Comparison of ENCODE assay signal across 10 cellular contexts in the genomic region with DNA sequence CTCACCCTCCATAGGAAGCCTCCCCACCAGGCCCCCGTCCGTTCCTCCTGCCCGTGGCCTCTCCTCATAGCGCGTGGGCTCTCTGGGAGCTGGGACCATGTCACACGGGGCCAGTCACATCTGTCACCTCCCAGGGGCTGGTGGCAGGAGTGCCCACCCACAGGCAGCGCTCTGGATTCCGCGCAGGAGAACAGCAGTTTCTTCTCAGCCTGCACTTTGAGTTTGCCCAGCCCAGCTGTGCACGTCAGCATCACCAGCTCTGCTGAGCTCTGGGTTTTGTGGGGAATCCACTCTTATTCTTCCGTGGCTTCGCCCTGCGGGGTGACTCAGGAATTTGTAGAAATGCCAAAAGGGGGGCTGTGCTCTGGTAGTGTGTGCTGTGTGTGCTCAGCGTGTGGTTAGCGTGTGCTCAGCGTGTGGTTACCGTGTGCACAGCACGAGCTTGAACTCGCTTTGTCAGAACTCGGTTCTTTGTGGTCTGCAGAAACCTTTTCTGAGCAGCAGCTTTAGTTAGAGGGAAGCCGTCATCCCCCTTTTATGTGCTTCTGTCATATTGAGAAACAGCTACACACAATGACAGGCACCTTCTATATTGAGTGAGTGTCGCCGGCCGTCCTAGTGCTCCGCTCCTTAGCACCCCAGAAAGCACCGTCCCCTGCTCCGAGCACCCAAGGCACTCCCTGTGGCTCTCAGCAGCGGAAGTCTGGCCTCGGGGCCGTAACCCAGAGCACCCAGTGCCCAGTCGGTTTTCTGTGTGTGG. TPM values are rescaled to one million over a fixed set of nuclear protein-coding genes. Genes with fewer than 3 reads are reported as not detected.
DNase-seq lines count a peak whose midpoint lies in the region; ATAC-seq and TF ChIP-seq lines count a peak whose summit lies in the region.
"Had no signal": no experiment of that assay in that cellular context is flagged by ENCODE, and none has a peak within 500 bp of the region (broad histone marks: within the 10 kb centered on the region; RNA-seq: fewer than 3 reads in every experiment).

No MANE protein-coding gene starts in this region.

- peak; percentile 56 for DNase-seq in activated CD4-positive, CD25-positive, alpha-beta regulatory T cell treated with anti-CD3 and anti-CD28 coated beads, Interleukin-2, amount 50 U/mL, for 72 hours
- DNase-seq in activated naive CD4-positive, alpha-beta T cell treated with anti-CD3 and anti-CD28 coated beads for 36 hours, result peak; percentile 84
- peak; percentile 65 to 79 for DNase-seq in stimulated activated CD4-positive, alpha-beta T cell treated with anti-CD3 and anti-CD28 coated beads, Interleukin-15, amount 100 ng/mL, for 48 hours (ENCODE audit: low read depth in 2 of 2)
- DNase-seq in testis (no peak), HK-2 (ENCODE audit: unreplicated experiment) (no peak)

- no peak for TF ChIP-seq POLR2A in testis (IDR thresholded peaks at IDR 0.05)

- no peaks in the 10 kb centered on the region for H3K27me3 Mint-ChIP-seq in activated naive CD4-positive, alpha-beta T cell treated with anti-CD3 and anti-CD28 coated beads for 36 hours (ENCODE audit: low read depth)

- no peaks in the 10 kb centered on the region for H3K27me3 ChIP-seq in BLaER1 treated with 17β-estradiol and CSF1 and Interleukin-3, amounts not matched to agents 10 nM and 100 nM
- H3K27me3 ChIP-seq in testis, result no peaks in the 10 kb centered on the region
- H3K27me3 ChIP-seq: breast epithelium, vagina had no signal

- H3K36me3 ChIP-seq in BLaER1 treated with 17β-estradiol and CSF1 and Interleukin-3, amounts not matched to agents 10 nM and 100 nM, result peaks cover 16 to 45% (median 33%) of the 10 kb centered on the region in 11 experiments; a peak in 21 of 22 replicates
- H3K36me3 ChIP-seq in testis (ENCODE audit: low read depth, missing control alignments), result no peaks in the 10 kb centered on the region
- H3K36me3 ChIP-seq: breast epithelium had no signal

- H3K36me3 Mint-ChIP-seq in activated naive CD4-positive, alpha-beta T cell treated with anti-CD3 and anti-CD28 coated beads for 36 hours (ENCODE audit: low read depth), result peaks cover 17% of the 10 kb centered on the region

- no peak overlapping the region for H3K4me3 ChIP-seq in BLaER1 treated with 17β-estradiol and CSF1 and Interleukin-3, amounts not matched to agents 10 nM and 100 nM
- H3K4me3 ChIP-seq in testis, result no peak overlapping the region
- H3K4me3 ChIP-seq: breast epithelium, vagina had no signal

- no peak for ATAC-seq in GM18858 (IDR thresholded peaks at IDR 0.05; ENCODE audit: unreplicated experiment)
- ATAC-seq in GM18870 (IDR thresholded peaks at IDR 0.05; ENCODE audit: unreplicated experiment), result no peak

- H3K4me1 Mint-ChIP-seq in activated naive CD4-positive, alpha-beta T cell treated with anti-CD3 and anti-CD28 coated beads for 36 hours (ENCODE audit: low read depth), result peaks cover 74% of the 10 kb centered on the region

- peaks cover 76 to 93% (median 90%) of the 10 kb centered on the region in 10 experiments for H3K4me1 ChIP-seq in BLaER1 treated with 17β-estradiol and CSF1 and Interleukin-3, amounts not matched to agents 10 nM and 100 nM
- H3K4me1 ChIP-seq in testis, result peaks cover 20% of the 10 kb centered on the region

- peak overlapping the region; percentile 76 for H3K4me3 Mint-ChIP-seq in activated naive CD4-positive, alpha-beta T cell treated with anti-CD3 and anti-CD28 coated beads for 36 hours

- H3K9me3 Mint-ChIP-seq in activated naive CD4-positive, alpha-beta T cell treated with anti-CD3 and anti-CD28 coated beads for 36 hours, result no peaks in the 10 kb centered on the region

- peaks cover 41 to 76% (median 63%) of the 10 kb centered on the region in 11 experiments; a peak in 20 of 22 replicates for H4K20me1 ChIP-seq in BLaER1 treated with 17β-estradiol and CSF1 and Interleukin-3, amounts not matched to agents 10 nM and 100 nM

- H3K27ac ChIP-seq in BLaER1 treated with 17β-estradiol and CSF1 and Interleukin-3, amounts not matched to agents 10 nM and 100 nM, result peak overlapping the region in 4 of 11 experiments; percentile 16 to 33 (median 23); a peak in 9 of 22 replicates
- no peak overlapping the region for H3K27ac ChIP-seq in testis
- H3K27ac ChIP-seq: breast epithelium, vagina had no signal

- no peaks in the 10 kb centered on the region for H3K9me3 ChIP-seq in BLaER1 treated with 17β-estradiol and CSF1 and Interleukin-3, amounts not matched to agents 10 nM and 100 nM (replicated peaks in 1 of 11)
- no peaks in the 10 kb centered on the region for H3K9me3 ChIP-seq in testis
- H3K9me3 ChIP-seq: breast epithelium, vagina had no signal

- 90 to 92% methylated on average over 31 of the region's 31 CpGs for WGBS in testis, 2 donors

- peak overlapping the region in 7 of 11 experiments; percentile 10 to 51 (median 42); a peak in 12 of 22 replicates for H3K9ac ChIP-seq in BLaER1 treated with 17β-estradiol and CSF1 and Interleukin-3, amounts not matched to agents 10 nM and 100 nM

- H3K4me2 ChIP-seq in BLaER1 treated with 17β-estradiol and CSF1 and Interleukin-3, amounts not matched to agents 10 nM and 100 nM, result peak overlapping the region; percentile 77 to 100 (median 88)

- peak overlapping the region; percentile 99 for H3K27ac Mint-ChIP-seq in activated naive CD4-positive, alpha-beta T cell treated with anti-CD3 and anti-CD28 coated beads for 36 hours

- intact Hi-C loops in activated naive CD4-positive, alpha-beta T cell treated with anti-CD3 and anti-CD28 coated beads for 36 hours (cut with micrococcal nuclease), result loop anchor here (1.0 to 10.0 kb wide), 9 partner anchors 18 to 408 kb away; partner anchors contain the start of genes APRT, CTU2, PIEZO1 and RNF166
- intact Hi-C loops in testis (cut with DNase I; ENCODE audit: low total_unique reads), result no loop called here

- CTCF ChIA-PET in activated naive CD4-positive, alpha-beta T cell treated with anti-CD3 and anti-CD28 coated beads for 36 hours (lab: Charles Lee), result no interaction called here

- TF ChIP-seq CTCF in testis (IDR thresholded peaks at IDR 0.05), result no peak

RNA-seq across cellular contexts. Expression of gene ACSF3, which starts 3.3 kb away (rescaled TPM):
- total RNA-seq in activated naive CD4-positive, alpha-beta T cell treated with anti-CD3 and anti-CD28 coated beads for 36 hours, result 10 to 100 TPM; 26.1 to 26.7 TPM
- 10 to 100 TPM; 61.0 to 70.1 TPM for total RNA-seq in testis
- 30.3 TPM for polyA plus RNA-seq in testis (ENCODE audit: insufficient read depth, low read depth, low replicate concordance)

Comparison
In these comparisons a context has a peak if more than half of its experiments do, and no peak if none do; other contexts are left out.
1. DNase-seq: peak in activated CD4-positive, CD25-positive, alpha-beta regulatory T cell treated with anti-CD3 and anti-CD28 coated beads, Interleukin-2, amount 50 U/mL, for 72 hours (single experiment), activated naive CD4-positive, alpha-beta T cell treated with anti-CD3 and anti-CD28 coated beads for 36 hours (single experiment) and stimulated activated CD4-positive, alpha-beta T cell treated with anti-CD3 and anti-CD28 coated beads, Interleukin-15, amount 100 ng/mL, for 48 hours (2 of 2); none in testis (single experiment) and HK-2 (single experiment).